ENCODE assay signal across 11 cellular contexts in genomic region chr13:110251227-110251791, GRCh38. TPM values are rescaled to one million over a fixed set of nuclear protein-coding genes. Genes with fewer than 3 reads are reported as not detected.
DNase-seq lines count a peak whose midpoint lies in the region; ATAC-seq and TF ChIP-seq lines count a peak whose summit lies in the region.
"Had no signal": no experiment of that assay in that cellular context is flagged by ENCODE, and none has a peak within 500 bp of the region (broad histone marks: within the 10 kb centered on the region; RNA-seq: fewer than 3 reads in every experiment).

No MANE protein-coding gene starts in this region.

- H3K4me3 ChIP-seq in coronary artery (peak overlapping the region; percentile 46), muscle layer of colon (ENCODE audit: low read depth in 1 of 2, low read length in 2 of 2) (no peak overlapping the region), suprapubic skin (no peak overlapping the region)
- H3K4me3 ChIP-seq: SJSA1 had no signal

- TF ChIP-seq CTCF in coronary artery (IDR thresholded peaks at IDR 0.05) (no peak), suprapubic skin (IDR thresholded peaks at IDR 0.05) (no peak)

- TF ChIP-seq POLR2A in suprapubic skin (IDR thresholded peaks at IDR 0.05), result no peak

- H3K27ac ChIP-seq in coronary artery, result peak overlapping the region; percentile 94 to 96
- H3K27ac ChIP-seq in muscle layer of colon (ENCODE audit: low read depth, low read length), result peak overlapping the region; percentile 36
- peak overlapping the region; percentile 77 for H3K27ac ChIP-seq in suprapubic skin
- H3K27ac ChIP-seq: C4-2B had no signal

- no peaks in the 10 kb centered on the region for H3K9me3 ChIP-seq in muscle layer of colon (ENCODE audit: low read length)
- H3K9me3 ChIP-seq in suprapubic skin, result no peaks in the 10 kb centered on the region
- H3K9me3 ChIP-seq: SJSA1 had no signal

- H3K9ac ChIP-seq in muscle layer of colon (ENCODE audit: low read length), result no peak overlapping the region

- ATAC-seq in GM19324 (IDR thresholded peaks at IDR 0.05; ENCODE audit: low FRiP score, unreplicated experiment) (no peak), GM21737 (IDR thresholded peaks at IDR 0.05; ENCODE audit: unreplicated experiment) (no peak)

- peak; percentile 93 for DNase-seq in NCI-H226
- DNase-seq in coronary artery (ENCODE audit: low spot score), result peak; percentile 71
- DNase-seq in suprapubic skin (ENCODE audit: low spot score in 2 of 2), result no peak
- no peak for DNase-seq in AG20443 (ENCODE audit: low spot score)
- DNase-seq: NCI-H187 treated with DMSO at 0.1 percent for 48 hours, NCI-H82 had no signal

- TF ChIP-seq EP300 in suprapubic skin (IDR thresholded peaks at IDR 0.05), result no peak

- WGBS in suprapubic skin, result 64% methylated on average over 10 of the region's 10 CpGs

- H3K4me1 ChIP-seq in muscle layer of colon (ENCODE audit: insufficient read depth, low read length), result peaks cover 66% of the 10 kb centered on the region
- peaks cover 44% of the 10 kb centered on the region for H3K4me1 ChIP-seq in suprapubic skin

- H3K27me3 ChIP-seq in muscle layer of colon (ENCODE audit: control insufficient read depth in 1 of 2, insufficient read depth in 2 of 2, low read length in 2 of 2) (no peaks in the 10 kb centered on the region), suprapubic skin (no peaks in the 10 kb centered on the region)
- H3K27me3 ChIP-seq: SJSA1 had no signal

- H3K36me3 ChIP-seq in muscle layer of colon (ENCODE audit: insufficient read depth, low read length) (no peaks in the 10 kb centered on the region), suprapubic skin (no peaks in the 10 kb centered on the region)

RNA-seq across cellular contexts. Expression of gene COL4A1, which starts 55.6 kb away (rescaled TPM):
- 10 to 100 TPM; 36.7 to 60.8 (median 43.6) TPM for total RNA-seq in suprapubic skin

RNA-seq across cellular contexts. Expression of gene COL4A2, which starts 55.8 kb away (rescaled TPM):
- total RNA-seq in suprapubic skin, result 10 to 100 TPM; 43.0 to 72.7 (median 53.5) TPM

Comparison
In these comparisons a context has a peak if more than half of its experiments do, and no peak if none do; other contexts are left out.
1. DNase-seq: peak in NCI-H226 (single experiment) and coronary artery (single experiment); none in suprapubic skin (0 of 2) and AG20443 (single experiment).
2. H3K27ac ChIP-seq: peak in every context shown above with its lines; median percentile 95 in coronary artery; 77 in suprapubic skin; 36 in muscle layer of colon.